In genomic region chr22:45996241-45997076, GRCh38 we compare ENCODE assay signal across 10 cellular contexts. TPM values are rescaled to one million over a fixed set of nuclear protein-coding genes. Genes with fewer than 3 reads are reported as not detected.
DNase-seq lines count a peak whose midpoint lies in the region; ATAC-seq and TF ChIP-seq lines count a peak whose summit lies in the region.
"Had no signal": no experiment of that assay in that cellular context is flagged by ENCODE, and none has a peak within 500 bp of the region (broad histone marks: within the 10 kb centered on the region; RNA-seq: fewer than 3 reads in every experiment).

No MANE protein-coding gene starts in this region.

- H3K9me3 ChIP-seq in right atrium auricular region, result no peaks in the 10 kb centered on the region

- peaks cover 14 to 42% of the 10 kb centered on the region in 2 donors for H3K27me3 Mint-ChIP-seq in stimulated activated naive B cell treated with anti-CD40 and anti-IgM and Interleukin-4, amounts not matched to agents 10 μg/mL and 1 μg/mL and 100 μg/mL, for 72 hours
- no peaks in the 10 kb centered on the region for H3K27me3 Mint-ChIP-seq in activated T-cell treated with anti-CD3 and anti-CD28 coated beads, Interleukin-2, amount 50 U/mL, for 4 hours (ENCODE audit: low read depth)
- H3K27me3 Mint-ChIP-seq: activated naive CD4-positive, alpha-beta T cell treated with anti-CD3 and anti-CD28 coated beads, Interleukin-2, amount 50 U/mL, for 24 hours had no signal

- H3K27me3 ChIP-seq in right atrium auricular region, result no peaks in the 10 kb centered on the region

- H3K27ac ChIP-seq in right atrium auricular region, result peak overlapping the region; percentile 68 to 81

- H3K4me1 Mint-ChIP-seq in stimulated activated naive B cell treated with anti-CD40 and anti-IgM and Interleukin-4, amounts not matched to agents 10 μg/mL and 1 μg/mL and 100 μg/mL, for 72 hours, result peaks cover 28 to 50% of the 10 kb centered on the region in 2 donors
- no peaks in the 10 kb centered on the region for H3K4me1 Mint-ChIP-seq in activated T-cell treated with anti-CD3 and anti-CD28 coated beads, Interleukin-2, amount 50 U/mL, for 4 hours (ENCODE audit: low read depth)
- H3K4me1 Mint-ChIP-seq: activated naive CD4-positive, alpha-beta T cell treated with anti-CD3 and anti-CD28 coated beads, Interleukin-2, amount 50 U/mL, for 24 hours had no signal

- H3K36me3 Mint-ChIP-seq in stimulated activated naive B cell treated with anti-CD40 and anti-IgM and Interleukin-4, amounts not matched to agents 10 μg/mL and 1 μg/mL and 100 μg/mL, for 72 hours, result no peaks in the 10 kb centered on the region
- H3K36me3 Mint-ChIP-seq in activated T-cell treated with anti-CD3 and anti-CD28 coated beads, Interleukin-2, amount 50 U/mL, for 4 hours (ENCODE audit: insufficient read depth), result no peaks in the 10 kb centered on the region
- H3K36me3 Mint-ChIP-seq: activated naive CD4-positive, alpha-beta T cell treated with anti-CD3 and anti-CD28 coated beads, Interleukin-2, amount 50 U/mL, for 24 hours had no signal

- TF ChIP-seq CTCF in GM12865 (IDR thresholded peaks at IDR 0.05; ENCODE audit: insufficient read depth, low read depth, low read length, missing control alignments) (no peak), right atrium auricular region (IDR thresholded peaks at IDR 0.05) (peak in 1 of 2 donors; percentile 15)

- H3K4me3 ChIP-seq in GM12865 (ENCODE audit: low read depth, low read length), result no peak overlapping the region
- H3K4me3 ChIP-seq in right atrium auricular region, result peak overlapping the region in 1 of 2 donors; percentile 4

- no peaks in the 10 kb centered on the region for H3K36me3 ChIP-seq in right atrium auricular region

- H3K4me1 ChIP-seq in right atrium auricular region, result peaks cover 0 to 66% of the 10 kb centered on the region in 2 donors

- ATAC-seq in stimulated activated naive B cell treated with anti-CD40 and anti-IgM and Interleukin-4, amounts not matched to agents 10 μg/mL and 1 μg/mL and 100 μg/mL, for 72 hours (replicated peaks), result peak; percentile 90 to 91
- no peak for ATAC-seq in activated T-cell treated with anti-CD3 and anti-CD28 coated beads, Interleukin-2, amount 50 U/mL, for 4 hours
- ATAC-seq in HG02571 (IDR thresholded peaks at IDR 0.05; ENCODE audit: unreplicated experiment), result no peak

- peak; percentile 38 for DNase-seq in GM12865 (ENCODE audit: low read depth)
- DNase-seq in UCSD-AML1 (lab: John Stamatoyannopoulos, UW; ENCODE audit: unreplicated experiment), result peak; percentile 74
- DNase-seq in right atrium auricular region (ENCODE audit: low spot score), result peak; percentile 85
- peak; percentile 64 for DNase-seq in stimulated activated naive B cell treated with anti-CD40 and anti-IgM and Interleukin-4, amounts not matched to agents 10 μg/mL and 1 μg/mL and 100 μg/mL, for 72 hours
- DNase-seq in SW480 (ENCODE audit: low spot score), result no peak
- no peak for DNase-seq in activated T-cell treated with anti-CD3 and anti-CD28 coated beads, Interleukin-2, amount 50 U/mL, for 4 hours
- no peak for DNase-seq in HuH-7 (ENCODE audit: low spot score)

- H3K9me3 Mint-ChIP-seq in stimulated activated naive B cell treated with anti-CD40 and anti-IgM and Interleukin-4, amounts not matched to agents 10 μg/mL and 1 μg/mL and 100 μg/mL, for 72 hours, result peaks cover 7 to 8% of the 10 kb centered on the region in 2 donors
- H3K9me3 Mint-ChIP-seq in activated T-cell treated with anti-CD3 and anti-CD28 coated beads, Interleukin-2, amount 50 U/mL, for 4 hours, result no peaks in the 10 kb centered on the region
- H3K9me3 Mint-ChIP-seq: activated naive CD4-positive, alpha-beta T cell treated with anti-CD3 and anti-CD28 coated beads, Interleukin-2, amount 50 U/mL, for 24 hours had no signal

- H3K4me3 Mint-ChIP-seq in stimulated activated naive B cell treated with anti-CD40 and anti-IgM and Interleukin-4, amounts not matched to agents 10 μg/mL and 1 μg/mL and 100 μg/mL, for 72 hours, result peak overlapping the region; percentile 62
- H3K4me3 Mint-ChIP-seq in activated T-cell treated with anti-CD3 and anti-CD28 coated beads, Interleukin-2, amount 50 U/mL, for 4 hours, result no peak overlapping the region
- H3K4me3 Mint-ChIP-seq: activated naive CD4-positive, alpha-beta T cell treated with anti-CD3 and anti-CD28 coated beads, Interleukin-2, amount 50 U/mL, for 24 hours; nephron had no signal

- H3K27ac Mint-ChIP-seq in stimulated activated naive B cell treated with anti-CD40 and anti-IgM and Interleukin-4, amounts not matched to agents 10 μg/mL and 1 μg/mL and 100 μg/mL, for 72 hours, result peak overlapping the region; percentile 81
- H3K27ac Mint-ChIP-seq: activated naive CD4-positive, alpha-beta T cell treated with anti-CD3 and anti-CD28 coated beads, Interleukin-2, amount 50 U/mL, for 24 hours had no signal

RNA-seq across cellular contexts. Expression of gene WNT7B, which starts 19.5 kb away (rescaled TPM):
- total RNA-seq in right atrium auricular region, result under 1 TPM in 1 of 2 donors, not detected in 1; 0.19 TPM
- under 1 TPM in 1 of 3 donors, not detected in 2; 0.05 TPM for total RNA-seq in activated T-cell treated with anti-CD3 and anti-CD28 coated beads, Interleukin-2, amount 50 U/mL, for 4 hours

Comparison
In these comparisons a context has a peak if more than half of its experiments do, and no peak if none do; other contexts are left out.
1. DNase-seq: peak in GM12865 (single experiment), UCSD-AML1 (single experiment), right atrium auricular region (single experiment) and stimulated activated naive B cell treated with anti-CD40 and anti-IgM and Interleukin-4, amounts not matched to agents 10 μg/mL and 1 μg/mL and 100 μg/mL, for 72 hours (single experiment); none in SW480 (single experiment), activated T-cell treated with anti-CD3 and anti-CD28 coated beads, Interleukin-2, amount 50 U/mL, for 4 hours (single experiment) and HuH-7 (single experiment).
2. ATAC-seq: peak in stimulated activated naive B cell treated with anti-CD40 and anti-IgM and Interleukin-4, amounts not matched to agents 10 μg/mL and 1 μg/mL and 100 μg/mL, for 72 hours (2 of 2); none in activated T-cell treated with anti-CD3 and anti-CD28 coated beads, Interleukin-2, amount 50 U/mL, for 4 hours (0 of 2) and HG02571 (single experiment).